23 cellular contexts compared by ENCODE assay signal in the genomic region with DNA sequence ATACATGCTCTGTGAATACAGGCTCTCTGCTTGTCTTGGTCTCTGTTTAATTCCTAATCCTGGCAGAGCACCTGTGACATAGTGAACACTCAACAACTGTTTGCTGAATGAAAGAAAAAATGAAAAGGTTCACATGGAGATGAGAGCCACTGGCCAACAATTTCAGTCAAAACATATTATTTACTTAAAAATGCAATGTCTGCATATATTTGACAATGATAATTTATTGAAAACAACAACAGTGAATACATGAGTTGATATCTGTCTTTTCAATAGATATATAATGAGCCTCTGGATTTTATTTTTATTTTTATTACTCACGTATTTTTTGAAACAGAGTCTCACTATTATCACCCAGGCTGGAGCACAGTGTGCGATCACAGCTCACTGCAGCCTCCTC.
"Had no signal": no experiment of that assay in that cellular context is flagged by ENCODE, and none has a peak within 500 bp of the region (broad histone marks: within the 10 kb centered on the region; RNA-seq: fewer than 3 reads in every experiment).

No MANE protein-coding gene starts in this region.

- H3K27me3 ChIP-seq: MG63 had no signal

- H3K27ac ChIP-seq: HL-60, KMS-11, RWPE1 had no signal

- DNase-seq: MG63, NCI-H1092, NCI-H1105 treated with DMSO at 0.1 percent for 48 hours, NCI-H1417 treated with DMSO at 0.1 percent for 48 hours, NCI-H146, NCI-H1694 treated with DMSO at 0.1 percent for 48 hours, NCI-H2029, NCI-H2081 treated with DMSO at 0.1 percent for 48 hours, NCI-H2171, NCI-H226, NCI-H446, NCI-H510A, NCI-H524 treated with DMSO at 0.1 percent for 48 hours, NCI-H69, NCI-H774, PC-3, SHP77, SK-N-SH, SW 1271 had no signal

- H3K9ac ChIP-seq: KMS-11, SK-N-SH had no signal

- H3K36me3 ChIP-seq: MG63 had no signal

- H3K4me2 ChIP-seq: KMS-11, SK-N-SH had no signal

- H3K9me3 ChIP-seq: MG63, SK-N-SH had no signal

- H3K4me3 ChIP-seq: MG63 had no signal

- ATAC-seq: Panc1, PC-3 had no signal
